Comparison of ENCODE assay signal across 9 cellular contexts in the genomic region with DNA sequence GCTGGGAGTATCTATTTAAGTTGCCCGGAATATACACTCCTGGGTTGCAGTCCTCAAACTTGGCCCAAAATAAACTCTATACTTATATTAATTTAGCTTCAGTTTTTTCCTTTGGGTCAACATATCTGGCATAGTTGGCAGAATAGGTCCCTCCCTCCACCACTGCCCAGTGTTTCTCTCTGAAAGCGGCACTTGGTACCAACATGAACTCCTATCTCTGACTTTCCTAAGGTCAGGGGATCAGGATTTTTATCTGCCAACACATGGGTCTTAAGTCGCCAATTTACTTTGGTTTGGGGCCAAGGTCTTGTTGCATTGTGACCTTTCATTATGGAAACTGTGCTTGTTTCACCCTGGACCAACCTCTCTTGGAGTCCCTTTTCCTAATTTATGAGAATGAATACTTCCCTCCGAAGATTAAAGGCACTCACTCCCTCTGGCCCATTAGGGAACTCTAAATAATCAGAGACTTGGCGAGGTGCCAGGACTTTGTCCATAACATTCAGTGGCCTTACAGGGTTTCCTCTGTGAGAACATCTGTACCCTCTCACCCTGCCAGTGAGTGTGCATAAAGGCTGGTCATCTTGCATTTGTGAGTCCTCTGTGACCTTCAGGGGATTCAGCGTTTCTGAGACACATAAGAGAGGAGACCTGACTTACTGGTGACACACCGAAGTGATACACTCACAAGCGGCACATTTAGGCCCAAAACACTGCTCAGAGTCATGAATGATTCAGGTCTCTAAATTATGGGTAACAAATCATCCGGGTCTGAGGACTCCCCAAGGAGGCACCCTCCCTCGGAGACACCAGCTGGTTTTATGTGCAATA. TPM values are rescaled to one million over a fixed set of nuclear protein-coding genes. Genes with fewer than 3 reads are reported as not detected.
A peak's percentile ranks its signal among the peaks of the same experiment; 100 is the strongest.
DNase-seq lines count a peak whose midpoint lies in the region; FAIRE-seq and TF ChIP-seq lines count a peak whose summit lies in the region.
"Had no signal": no experiment of that assay in that cellular context is flagged by ENCODE, and none has a peak within 500 bp of the region (broad histone marks: within the 10 kb centered on the region; RNA-seq: fewer than 3 reads in every experiment).

No MANE protein-coding gene starts in this region.

- H3K4me3 ChIP-seq in foreskin fibroblast (ENCODE audit: low read depth in 1 of 2, low read length in 2 of 2) (peak overlapping the region in 1 of 2 donors; percentile 3), skeletal muscle satellite cell (ENCODE audit: low read length) (no peak overlapping the region), neural progenitor cell (no peak overlapping the region)
- H3K4me3 ChIP-seq: upper lobe of left lung had no signal

- peaks cover 9% of the 10 kb centered on the region for H4K20me1 ChIP-seq in neural progenitor cell (ENCODE audit: low read depth)

- no peak overlapping the region for H3K27ac ChIP-seq in neural progenitor cell

- POLR2A ChIA-PET in GM10248 (lab: Yijun Ruan, JAX) = no interaction called here

- H3K36me3 Mint-ChIP-seq in neural progenitor cell = peaks cover 19% of the 10 kb centered on the region

- no peak overlapping the region for H3K27ac Mint-ChIP-seq in neural progenitor cell

- FAIRE-seq in H54 (lab: Jason Lieb, UNC) = peak; percentile 27

- peaks cover 9% of the 10 kb centered on the region for H3K36me3 ChIP-seq in skeletal muscle satellite cell (ENCODE audit: insufficient read depth, low read length)
- no peaks in the 10 kb centered on the region for H3K36me3 ChIP-seq in neural progenitor cell

- H3K9ac ChIP-seq in skeletal muscle satellite cell (ENCODE audit: low read depth, low read length) (no peak overlapping the region), neural progenitor cell (no peak overlapping the region)

- CTCF ChIA-PET in GM10248 (lab: Yijun Ruan, JAX) = interaction anchor here (1.4 to 1.5 kb wide), 3 partner anchors 26 to 91 kb away, joined by 4 read pairs; no protein-coding TSS in a partner anchor

- peaks cover 21% of the 10 kb centered on the region for H3F3A ChIP-seq in neural progenitor cell (ENCODE audit: low read depth)

- H3K9me3 ChIP-seq in skeletal muscle satellite cell (replicated peaks; ENCODE audit: low read length) = no peaks in the 10 kb centered on the region
- H3K9me3 ChIP-seq in neural progenitor cell (ENCODE audit: low read depth) = no peaks in the 10 kb centered on the region
- H3K9me3 ChIP-seq: upper lobe of left lung had no signal

- H3K79me2 ChIP-seq in neural progenitor cell (ENCODE audit: low read depth) = no peaks in the 10 kb centered on the region

- peaks cover 22% of the 10 kb centered on the region for H3K4me1 Mint-ChIP-seq in neural progenitor cell

- H3K4me3 Mint-ChIP-seq in neural progenitor cell = no peak overlapping the region

- no peak for TF ChIP-seq POLR2A in H54 (IDR thresholded peaks at IDR 0.05; ENCODE audit: low read depth, low read length)

- peak overlapping the region; percentile 35 for H3K4me2 ChIP-seq in skeletal muscle satellite cell (ENCODE audit: low read length)
- H3K4me2 ChIP-seq in neural progenitor cell = no peak overlapping the region

- H3K4me1 ChIP-seq in skeletal muscle satellite cell (ENCODE audit: control insufficient read depth, insufficient read depth, low read length) = peaks cover 15% of the 10 kb centered on the region
- peaks cover 12% of the 10 kb centered on the region for H3K4me1 ChIP-seq in neural progenitor cell

- H3K27me3 ChIP-seq in skeletal muscle satellite cell (ENCODE audit: control insufficient read depth, insufficient read depth, low read length) (no peaks in the 10 kb centered on the region), neural progenitor cell (peaks cover 99% of the 10 kb centered on the region)
- H3K27me3 ChIP-seq: upper lobe of left lung had no signal

- no peak for TF ChIP-seq CTCF in foreskin fibroblast (IDR thresholded peaks at IDR 0.05; ENCODE audit: low read depth, low read length)
- TF ChIP-seq CTCF in GM10248 (IDR thresholded peaks at IDR 0.05; ENCODE audit: control extremely low read depth, extremely low read depth, low read depth, missing control alignments) = no peak
- no peak for TF ChIP-seq CTCF in neural progenitor cell (IDR thresholded peaks at IDR 0.05)

- H3K9me3 Mint-ChIP-seq in neural progenitor cell = peaks cover 3% of the 10 kb centered on the region

- no peaks in the 10 kb centered on the region for H3K27me3 Mint-ChIP-seq in neural progenitor cell (ENCODE audit: insufficient read depth, low read depth)

- H2AFZ ChIP-seq in neural progenitor cell (replicated peaks) = no peak overlapping the region

- peak; percentile 51 for DNase-seq in H54 (ENCODE audit: insufficient read length, low spot score)
- DNase-seq in NCI-H82 treated with DMSO at 0.1 percent for 48 hours (lab: John Stamatoyannopoulos, UW; ENCODE audit: unreplicated experiment) = peak; percentile 82
- DNase-seq in foreskin fibroblast = peak; percentile 64 to 78
- DNase-seq in NCI-H1694 treated with DMSO at 0.1 percent for 48 hours (lab: John Stamatoyannopoulos, UW) = no peak
- no peak for DNase-seq in GOT3 (lab: John Stamatoyannopoulos, UW)
- no peak for DNase-seq in GM10248 (ENCODE audit: extremely low spot score)
- DNase-seq in neural progenitor cell (ENCODE audit: low spot score) = no peak
- DNase-seq: upper lobe of left lung had no signal

RNA-seq across cellular contexts. Expression of gene FKBP9, which starts 19.7 kb away (rescaled TPM):
- 173 and 235 TPM in 2 replicates for total RNA-seq in skeletal muscle satellite cell (2012; rRNA removed)
- total RNA-seq in neural progenitor cell (ENCODE audit: low replicate concordance) = 24.4 and 28.6 TPM in 2 replicates

RNA-seq across cellular contexts. Expression of gene KBTBD2, which starts 46.0 kb away (rescaled TPM):
- 14.2 and 24.9 TPM in 2 replicates for total RNA-seq in skeletal muscle satellite cell (2012; rRNA removed)
- 31.2 and 45.5 TPM in 2 replicates for total RNA-seq in neural progenitor cell (ENCODE audit: low replicate concordance)

Comparison
In these comparisons a context has a peak if more than half of its experiments do, and no peak if none do; other contexts are left out.
1. DNase-seq: peak in H54 (single experiment), NCI-H82 treated with DMSO at 0.1 percent for 48 hours (single experiment) and foreskin fibroblast (2 of 2); none in NCI-H1694 treated with DMSO at 0.1 percent for 48 hours (single experiment), GOT3 (single experiment), GM10248 (single experiment) and neural progenitor cell (single experiment).